Comparison of ENCODE assay signal across 8 cellular contexts in the genomic region with DNA sequence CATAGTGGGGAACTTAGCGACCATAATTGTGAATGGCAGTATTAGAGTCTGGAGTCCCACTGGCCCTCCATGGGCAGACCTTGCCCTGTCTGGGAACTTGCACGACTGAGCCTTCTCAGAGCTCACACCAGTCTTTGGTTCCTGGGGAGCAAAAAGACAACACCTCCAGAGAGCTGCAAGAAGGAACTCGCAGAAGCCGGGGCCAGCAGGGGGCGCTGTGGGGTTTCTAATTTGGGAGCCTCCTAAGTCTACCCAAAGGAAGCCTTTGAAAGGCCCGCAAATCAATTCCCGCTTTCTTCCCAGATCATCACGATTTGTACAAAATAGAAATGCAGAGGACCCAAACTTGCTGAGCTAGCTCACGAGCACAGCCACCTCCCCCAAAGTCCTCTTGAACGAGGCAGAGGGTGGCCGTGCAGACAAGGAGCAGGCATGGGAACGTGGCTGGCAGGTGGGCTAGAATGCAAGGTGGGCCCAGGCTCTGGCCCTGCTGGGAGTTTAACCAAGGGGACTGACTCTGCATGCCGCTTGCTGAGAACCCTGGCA. TPM values are rescaled to one million over a fixed set of nuclear protein-coding genes. Genes with fewer than 3 reads are reported as not detected.
A peak's percentile ranks its signal among the peaks of the same experiment; 100 is the strongest.
DNase-seq lines count a peak whose midpoint lies in the region; ATAC-seq and TF ChIP-seq lines count a peak whose summit lies in the region.

No MANE protein-coding gene starts in this region.

- no peak for DNase-seq in HFF-Myc (ENCODE audit: extremely low read depth, low read depth)
- peak; percentile 42 for DNase-seq in NCI-H748 treated with DMSO at 0.1 percent for 48 hours (lab: John Stamatoyannopoulos, UW)
- DNase-seq in activated CD8-positive, alpha-beta memory T cell treated with anti-CD3 and anti-CD28 coated beads for 24 hours: peak; percentile 91
- DNase-seq in epithelial cell of esophagus (ENCODE audit: low read depth): peak; percentile 56
- peak; percentile 62 to 94 (median 82) for DNase-seq in mucosa of descending colon
- peak; percentile 72 for DNase-seq in stimulated activated CD8-positive, alpha-beta memory T cell treated with anti-CD3 and anti-CD28 coated beads, Interleukin-4, amount 100 ng/mL, for 24 hours (ENCODE audit: low read depth)

- intact Hi-C loops in mucosa of descending colon (cut with DNase I, micrococcal nuclease): no loop called here

- no peaks in the 10 kb centered on the region for H3K9me3 ChIP-seq in mucosa of descending colon

- no peaks in the 10 kb centered on the region for H3K4me1 ChIP-seq in mucosa of descending colon (ENCODE audit: low read depth)

- H3K27ac ChIP-seq in C4-2B: no peak overlapping the region

- ATAC-seq in mucosa of descending colon (peak; percentile 50), GM21381 (IDR thresholded peaks at IDR 0.05; ENCODE audit: unreplicated experiment) (no peak)

- TF ChIP-seq CTCF in C4-2B (conservative IDR thresholded peaks at IDR 0.05) (peak; percentile 87), HFF-Myc (IDR thresholded peaks at IDR 0.05; ENCODE audit: low read depth, low read length, missing control alignments) (peak; percentile 91), epithelial cell of esophagus (IDR thresholded peaks at IDR 0.05; ENCODE audit: insufficient read depth, low read depth, low read length, missing control alignments) (peak; percentile 62), mucosa of descending colon (IDR thresholded peaks at IDR 0.05) (peak; percentile 41)

- H3K36me3 ChIP-seq in mucosa of descending colon (ENCODE audit: low read depth): no peaks in the 10 kb centered on the region

- H3K4me3 ChIP-seq in HFF-Myc (replicated peaks; ENCODE audit: low read depth, low read length) (no peak overlapping the region), epithelial cell of esophagus (ENCODE audit: low read length) (no peak overlapping the region), mucosa of descending colon (no peak overlapping the region)

RNA-seq across cellular contexts. Expression of a gene that starts 46.3 kb away (rescaled TPM):
- total RNA-seq in mucosa of descending colon: 10 to 100 TPM; 14.7 to 44.6 (median 30.7) TPM

Comparison
In these comparisons a context has a peak if more than half of its experiments do, and no peak if none do; other contexts are left out.
1. CTCF ChIP-seq: peak in every context shown above with its lines; median percentile 91 in HFF-Myc; 87 in C4-2B; 62 in epithelial cell of esophagus; 41 in mucosa of descending colon.